In the genomic region with DNA sequence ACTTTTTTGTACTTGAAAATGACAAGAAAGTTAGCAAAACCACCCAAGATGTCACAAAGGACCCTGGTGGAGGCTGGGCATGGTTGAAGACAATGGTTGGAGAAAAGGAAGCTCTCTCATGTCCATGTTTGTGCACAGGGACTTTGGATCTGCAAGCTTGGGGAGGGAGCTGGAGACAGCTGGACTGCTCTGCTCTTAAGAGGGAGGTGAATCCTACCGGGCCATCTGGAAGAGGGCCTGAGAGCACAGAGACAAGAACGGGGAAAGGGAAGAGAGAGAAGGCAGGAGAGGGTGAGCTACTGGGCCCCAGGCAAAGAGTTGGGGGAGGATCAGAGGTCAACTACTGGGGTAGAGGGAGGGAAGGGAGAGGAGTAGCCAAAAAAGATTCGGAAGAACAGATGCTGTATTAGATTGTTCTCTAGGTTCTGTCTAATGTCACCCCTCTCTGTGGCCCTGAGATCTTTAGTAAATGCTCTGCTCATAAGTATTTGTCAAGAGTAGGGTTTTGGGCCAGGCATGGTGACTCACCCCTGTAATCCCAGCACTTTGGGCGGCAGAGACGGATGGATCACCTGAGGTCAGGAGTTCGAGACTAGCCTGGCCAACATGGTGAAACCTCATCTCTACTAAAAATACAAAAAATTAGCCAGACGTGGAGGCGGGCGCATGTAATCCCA, we compare ENCODE assay signal across 19 cellular contexts. TPM values are rescaled to one million over a fixed set of nuclear protein-coding genes. Genes with fewer than 3 reads are reported as not detected.
DNase-seq lines count a peak whose midpoint lies in the region; ATAC-seq and TF ChIP-seq lines count a peak whose summit lies in the region.
"Had no signal": no experiment of that assay in that cellular context is flagged by ENCODE, and none has a peak within 500 bp of the region (broad histone marks: within the 10 kb centered on the region; RNA-seq: fewer than 3 reads in every experiment).

No MANE protein-coding gene starts in this region.

- 68 to 70% methylated on average over 9 of the region's 9 CpGs for WGBS in GM23248 (ENCODE audit: low coverage in 1 of 2, low lambda C conversion rate in 2 of 2, missing lambda C conversion rate in 2 of 2), 2 experiments

- H3K4me1 Mint-ChIP-seq in stimulated activated memory B cell treated with anti-CD40 and anti-IgM and Interleukin-4, amounts not matched to agents 10 μg/mL and 1 μg/mL and 100 μg/mL, for 72 hours: peaks cover 77% of the 10 kb centered on the region
- peaks cover 8% of the 10 kb centered on the region for H3K4me1 Mint-ChIP-seq in endothelial cell (ENCODE audit: unreplicated experiment)

- H3K9ac ChIP-seq in GM23248: no peak overlapping the region
- H3K9ac ChIP-seq: parathyroid adenoma had no signal

- no peak overlapping the region for H3K4me3 Mint-ChIP-seq in stimulated activated memory B cell treated with anti-CD40 and anti-IgM and Interleukin-4, amounts not matched to agents 10 μg/mL and 1 μg/mL and 100 μg/mL, for 72 hours
- no peak overlapping the region for H3K4me3 Mint-ChIP-seq in endothelial cell (ENCODE audit: unreplicated experiment)
- H3K4me3 Mint-ChIP-seq: activated naive CD8-positive, alpha-beta T cell treated with anti-CD3 and anti-CD28 coated beads, Interleukin-2, amount 10 ng/mL, durations not matched to agents 7 days and 5 days; activated T-cell treated with anti-CD3 and anti-CD28 coated beads, Interleukin-2, amount 50 U/mL, for 72 hours; brain had no signal

- no peaks in the 10 kb centered on the region for H3K27me3 Mint-ChIP-seq in stimulated activated memory B cell treated with anti-CD40 and anti-IgM and Interleukin-4, amounts not matched to agents 10 μg/mL and 1 μg/mL and 100 μg/mL, for 72 hours
- H3K27me3 Mint-ChIP-seq in endothelial cell (ENCODE audit: unreplicated experiment): peaks cover 1% of the 10 kb centered on the region

- no peak for TF ChIP-seq CTCF in fibroblast of villous mesenchyme (IDR thresholded peaks at IDR 0.05; ENCODE audit: insufficient read depth, low read depth, low read length)
- TF ChIP-seq CTCF in endothelial cell (IDR thresholded peaks at IDR 0.05; ENCODE audit: unreplicated experiment): no peak

- no peaks in the 10 kb centered on the region for H4K20me1 ChIP-seq in GM23248 (ENCODE audit: insufficient read depth)

- no peaks in the 10 kb centered on the region for H3K36me3 ChIP-seq in GM23248 (ENCODE audit: low read depth)
- H3K36me3 ChIP-seq: BE2C, left ventricle myocardium inferior, SJCRH30 had no signal

- in situ Hi-C loops in GM23248 (cut with MboI): loop anchor here (10.0 kb wide), 1 partner anchor 229 kb away; no protein-coding TSS in a partner anchor

- ATAC-seq in stimulated activated memory B cell treated with anti-CD40 and anti-IgM and Interleukin-4, amounts not matched to agents 10 μg/mL and 1 μg/mL and 100 μg/mL, for 72 hours: no peak
- no peak for ATAC-seq in GM18909 (IDR thresholded peaks at IDR 0.05; ENCODE audit: poor library complexity, unreplicated experiment)
- ATAC-seq: activated T-cell treated with anti-CD3 and anti-CD28 coated beads, Interleukin-2, amount 50 U/mL, for 72 hours had no signal

- DNase-seq in GM23248 (peak; percentile 45), MV-4-11 (lab: John Stamatoyannopoulos, UW) (peak; percentile 79), fibroblast of villous mesenchyme (ENCODE audit: low read depth) (peak; percentile 36), endothelial cell (ENCODE audit: low spot score) (no peak), NCI-H128 (lab: John Stamatoyannopoulos, UW; ENCODE audit: unreplicated experiment) (no peak)
- DNase-seq: activated CD4-positive, CD25-positive, alpha-beta regulatory T cell; activated CD8-positive, alpha-beta memory T cell treated with anti-CD3 and anti-CD28 coated beads for 24 hours; activated naive CD8-positive, alpha-beta T cell treated with anti-CD3 and anti-CD28 coated beads, Interleukin-2, amount 10 ng/mL, durations not matched to agents 7 days and 5 days; activated T-cell treated with anti-CD3 and anti-CD28 coated beads, Interleukin-2, amount 50 U/mL, for 72 hours; BE2C; left ventricle myocardium inferior; MM.1S; NCI-H2029 had no signal

- H3K9me3 ChIP-seq in GM23248 (ENCODE audit: low read depth): no peaks in the 10 kb centered on the region
- H3K9me3 ChIP-seq: BE2C, left ventricle myocardium inferior, SJCRH30 had no signal

- peak overlapping the region; percentile 93 for H3K27ac Mint-ChIP-seq in stimulated activated memory B cell treated with anti-CD40 and anti-IgM and Interleukin-4, amounts not matched to agents 10 μg/mL and 1 μg/mL and 100 μg/mL, for 72 hours
- H3K27ac Mint-ChIP-seq in endothelial cell (ENCODE audit: unreplicated experiment): no peak overlapping the region
- H3K27ac Mint-ChIP-seq: activated naive CD8-positive, alpha-beta T cell treated with anti-CD3 and anti-CD28 coated beads, Interleukin-2, amount 10 ng/mL, durations not matched to agents 7 days and 5 days; activated T-cell treated with anti-CD3 and anti-CD28 coated beads, Interleukin-2, amount 50 U/mL, for 72 hours had no signal

- H3K4me2 ChIP-seq in GM23248 (ENCODE audit: unreplicated experiment): no peak overlapping the region

- H3K27me3 ChIP-seq in GM23248 (replicated peaks; ENCODE audit: insufficient read depth): no peaks in the 10 kb centered on the region
- H3K27me3 ChIP-seq: BE2C, SJCRH30 had no signal

- H3K9me3 Mint-ChIP-seq in stimulated activated memory B cell treated with anti-CD40 and anti-IgM and Interleukin-4, amounts not matched to agents 10 μg/mL and 1 μg/mL and 100 μg/mL, for 72 hours: no peaks in the 10 kb centered on the region
- no peaks in the 10 kb centered on the region for H3K9me3 Mint-ChIP-seq in endothelial cell (ENCODE audit: unreplicated experiment)
- H3K9me3 Mint-ChIP-seq: activated naive CD8-positive, alpha-beta T cell treated with anti-CD3 and anti-CD28 coated beads, Interleukin-2, amount 10 ng/mL, durations not matched to agents 7 days and 5 days; activated T-cell treated with anti-CD3 and anti-CD28 coated beads, Interleukin-2, amount 50 U/mL, for 72 hours had no signal

- no peaks in the 10 kb centered on the region for H3K36me3 Mint-ChIP-seq in stimulated activated memory B cell treated with anti-CD40 and anti-IgM and Interleukin-4, amounts not matched to agents 10 μg/mL and 1 μg/mL and 100 μg/mL, for 72 hours
- H3K36me3 Mint-ChIP-seq in endothelial cell (ENCODE audit: low read depth, unreplicated experiment): no peaks in the 10 kb centered on the region
- H3K36me3 Mint-ChIP-seq: activated naive CD8-positive, alpha-beta T cell treated with anti-CD3 and anti-CD28 coated beads, Interleukin-2, amount 10 ng/mL, durations not matched to agents 7 days and 5 days; brain had no signal

- H3K9me2 ChIP-seq in GM23248 (ENCODE audit: insufficient read depth): no peaks in the 10 kb centered on the region

- peaks cover 20% of the 10 kb centered on the region; the same call in 1 of the 2 replicates for H3F3A ChIP-seq in GM23248 (ENCODE audit: insufficient read depth)

- no peak overlapping the region for H3K27ac ChIP-seq in GM23248
- H3K27ac ChIP-seq: coronary artery, left ventricle myocardium inferior, parathyroid adenoma, SJCRH30 had no signal

- H3K4me1 ChIP-seq in GM23248 (ENCODE audit: insufficient read depth): peaks cover 5% of the 10 kb centered on the region
- H3K4me1 ChIP-seq: parathyroid adenoma had no signal

- no peaks in the 10 kb centered on the region for H3K79me2 ChIP-seq in GM23248 (ENCODE audit: insufficient read depth)
- H3K79me2 ChIP-seq: parathyroid adenoma had no signal

- H2AFZ ChIP-seq in GM23248: no peak overlapping the region
- H2AFZ ChIP-seq: parathyroid adenoma had no signal

- H3K4me3 ChIP-seq in GM23248 (no peak overlapping the region), fibroblast of villous mesenchyme (ENCODE audit: low read depth, low read length) (no peak overlapping the region)
- H3K4me3 ChIP-seq: coronary artery, left ventricle myocardium inferior, SJCRH30 had no signal

RNA-seq across cellular contexts. Expression of a gene that starts 25.0 kb away (rescaled TPM):
- total RNA-seq in GM23248 (2014; rRNA removed; shearing (Covaris generic)): 71.6 and 82.9 TPM in 2 replicates
- 44.3 and 46.6 TPM in 2 replicates for polyA plus RNA-seq in GM23248 (2016; fragmentation: Nextera tagmentation; extraction: Ambion mirVana)
- total RNA-seq in fibroblast of villous mesenchyme (24.2 and 28.0 TPM in 2 replicates), endothelial cell (ENCODE audit: unreplicated experiment) (17.5 TPM)

RNA-seq across cellular contexts. Expression of a gene that starts 44.1 kb away (rescaled TPM):
- total RNA-seq in GM23248 (2014; rRNA removed; shearing (Covaris generic)): 34.4 and 37.2 TPM in 2 replicates
- polyA plus RNA-seq in GM23248 (2016; fragmentation: Nextera tagmentation; extraction: Ambion mirVana): 48.4 and 51.5 TPM in 2 replicates
- total RNA-seq in fibroblast of villous mesenchyme (30.6 and 31.5 TPM in 2 replicates), endothelial cell (ENCODE audit: unreplicated experiment) (80.9 TPM)

RNA-seq across cellular contexts. Expression of a gene that starts 56.2 kb away (rescaled TPM):
- 61.3 and 62.2 TPM in 2 replicates for total RNA-seq in GM23248 (2014; rRNA removed; shearing (Covaris generic))
- 69.7 and 72.9 TPM in 2 replicates for polyA plus RNA-seq in GM23248 (2016; fragmentation: Nextera tagmentation; extraction: Ambion mirVana)
- 53.1 and 73.8 TPM in 2 replicates for total RNA-seq in fibroblast of villous mesenchyme
- total RNA-seq in endothelial cell (ENCODE audit: unreplicated experiment): 32.0 TPM

Comparison
In these comparisons a context has a peak if more than half of its experiments do, and no peak if none do; other contexts are left out.
1. DNase-seq: peak in GM23248 (single experiment), MV-4-11 (single experiment) and fibroblast of villous mesenchyme (single experiment); none in endothelial cell (single experiment) and NCI-H128 (single experiment).